ENCODE assay signal across 19 cellular contexts in genomic region chr10:129936266-129936922, GRCh38. TPM values are rescaled to one million over a fixed set of nuclear protein-coding genes. Genes with fewer than 3 reads are reported as not detected.
DNase-seq lines count a peak whose midpoint lies in the region; ATAC-seq and TF ChIP-seq lines count a peak whose summit lies in the region.
"Had no signal": no experiment of that assay in that cellular context is flagged by ENCODE, and none has a peak within 500 bp of the region (broad histone marks: within the 10 kb centered on the region; RNA-seq: fewer than 3 reads in every experiment).

No MANE protein-coding gene starts in this region.

- no peak overlapping the region for H3K4me3 ChIP-seq in vagina
- H3K4me3 ChIP-seq: A549 had no signal

- no peak for ATAC-seq in Right ventricle myocardium inferior
- no peak for ATAC-seq in sciatic nerve
- ATAC-seq in HG02852 (IDR thresholded peaks at IDR 0.05; ENCODE audit: unreplicated experiment), result no peak
- no peak for ATAC-seq in HG03342 (IDR thresholded peaks at IDR 0.05; ENCODE audit: unreplicated experiment)
- ATAC-seq: A549, HCT116 had no signal

- peaks cover 44% of the 10 kb centered on the region for H3K9me3 Mint-ChIP-seq in glutamatergic neuron (ENCODE audit: unreplicated experiment)
- H3K9me3 Mint-ChIP-seq: CD4-positive, CD25-positive, alpha-beta regulatory T cell had no signal

- H3K27me3 Mint-ChIP-seq in glutamatergic neuron (ENCODE audit: unreplicated experiment), result peaks cover 45% of the 10 kb centered on the region
- H3K27me3 Mint-ChIP-seq: IgD-negative memory B cell had no signal

- H3K27ac ChIP-seq in vagina, result no peak overlapping the region
- H3K27ac ChIP-seq: A549 had no signal

- no peaks in the 10 kb centered on the region for H3K36me3 ChIP-seq in vagina

- no peak overlapping the region for H3K4me3 Mint-ChIP-seq in glutamatergic neuron (ENCODE audit: unreplicated experiment)
- H3K4me3 Mint-ChIP-seq: CD4-positive, CD25-positive, alpha-beta regulatory T cell; IgD-negative memory B cell had no signal

- no peak for TF ChIP-seq POLR2A in vagina (IDR thresholded peaks at IDR 0.05)

- intact Hi-C loops in cardiac septum (cut with DNase I) (no loop called here), Right ventricle myocardium inferior (cut with DNase I) (no loop called here), sciatic nerve (cut with DNase I) (no loop called here), vagina (cut with DNase I) (no loop called here)

- DNase-seq in cardiac septum (ENCODE audit: low spot score) (peak; percentile 61), Right ventricle myocardium inferior (ENCODE audit: missing footprints) (no peak), glutamatergic neuron (peak; percentile 18), sciatic nerve (ENCODE audit: low spot score) (peak; percentile 40), vagina (ENCODE audit: extremely low spot score in 2 of 2) (no peak)
- DNase-seq: CD4-positive, CD25-positive, alpha-beta regulatory T cell; DMS79; NCI-H2081; NCI-H2171; NCI-H345; NCI-H524; NCI-H82; OCI-M1; SHP77 had no signal

- no peaks in the 10 kb centered on the region for H3K27me3 ChIP-seq in vagina

- H3K4me1 Mint-ChIP-seq in glutamatergic neuron (ENCODE audit: low read depth, unreplicated experiment), result peaks cover 72% of the 10 kb centered on the region
- H3K4me1 Mint-ChIP-seq: CD4-positive, CD25-positive, alpha-beta regulatory T cell; IgD-negative memory B cell had no signal

- H3K36me3 Mint-ChIP-seq in glutamatergic neuron (ENCODE audit: unreplicated experiment), result peaks cover 5% of the 10 kb centered on the region
- H3K36me3 Mint-ChIP-seq: CD4-positive, CD25-positive, alpha-beta regulatory T cell; IgD-negative memory B cell had no signal

- TF ChIP-seq CTCF in glutamatergic neuron (IDR thresholded peaks at IDR 0.05; ENCODE audit: partially characterized antibody, unreplicated experiment) (no peak), vagina (IDR thresholded peaks at IDR 0.05) (no peak)

- no peaks in the 10 kb centered on the region for H3K4me1 ChIP-seq in vagina
- H3K4me1 ChIP-seq: A549 had no signal

- H3K9me3 ChIP-seq in vagina, result no peaks in the 10 kb centered on the region
- H3K9me3 ChIP-seq: A549 had no signal

- H3K27ac Mint-ChIP-seq in glutamatergic neuron (ENCODE audit: unreplicated experiment), result no peak overlapping the region
- H3K27ac Mint-ChIP-seq: CD4-positive, CD25-positive, alpha-beta regulatory T cell; IgD-negative memory B cell had no signal

RNA-seq across cellular contexts. Expression of gene EBF3, which starts 27.7 kb away (rescaled TPM):
- total RNA-seq in cardiac septum (5.8 TPM), Right ventricle myocardium inferior (7.9 TPM), glutamatergic neuron (ENCODE audit: unreplicated experiment) (544 TPM), sciatic nerve (38.9 TPM), vagina (10.6 TPM)
- total RNA-seq: CD4-positive, CD25-positive, alpha-beta regulatory T cell had no signal

Comparison
In these comparisons a context has a peak if more than half of its experiments do, and no peak if none do; other contexts are left out.
1. DNase-seq: peak in cardiac septum (single experiment), glutamatergic neuron (single experiment) and sciatic nerve (single experiment); none in Right ventricle myocardium inferior (single experiment) and vagina (0 of 2).
2. RNA of gene EBF3, which starts 27.7 kb away (total RNA-seq): 544 TPM in glutamatergic neuron (single experiment); 38.9 TPM in sciatic nerve (single experiment), 10.6 TPM in vagina (single experiment), 7.9 TPM in Right ventricle myocardium inferior (single experiment) and 5.8 TPM in cardiac septum (single experiment); every median in the first group is over 10 times any median in the second.